In genomic region chr12:122835693-122836026, GRCh38 we compare ENCODE assay signal across 8 cellular contexts. TPM values are rescaled to one million over a fixed set of nuclear protein-coding genes. Genes with fewer than 3 reads are reported as not detected.
DNase-seq lines count a peak whose midpoint lies in the region; ATAC-seq and TF ChIP-seq lines count a peak whose summit lies in the region.

No MANE protein-coding gene starts in this region.

- POLR2A ChIA-PET in activated CD4-positive, alpha-beta memory T cell treated with anti-CD3 and anti-CD28 coated beads for 36 hours (lab: Charles Lee) = interaction anchor here (0.5 to 1.5 kb wide), 2 partner anchors 335 to 337 kb away, joined by 3 read pairs; partner anchors contain the start of gene ZCCHC8

- H3K4me1 ChIP-seq in gastroesophageal sphincter = peaks cover 0 to 34% (median 9%) of the 10 kb centered on the region in 3 donors
- H3K4me1 ChIP-seq in ovary (ENCODE audit: insufficient read depth) = no peaks in the 10 kb centered on the region

- no peaks in the 10 kb centered on the region for H3K9me3 Mint-ChIP-seq in activated CD4-positive, alpha-beta memory T cell treated with anti-CD3 and anti-CD28 coated beads for 36 hours
- peaks cover 10% of the 10 kb centered on the region for H3K9me3 Mint-ChIP-seq in glutamatergic neuron (ENCODE audit: unreplicated experiment)

- no peaks in the 10 kb centered on the region for H3K9me3 ChIP-seq in gastroesophageal sphincter
- H3K9me3 ChIP-seq in ovary = no peaks in the 10 kb centered on the region

- no peak for TF ChIP-seq CTCF in GM06990 (IDR thresholded peaks at IDR 0.05; ENCODE audit: insufficient read depth, low read length, poor library complexity, severe bottlenecking)
- TF ChIP-seq CTCF in gastroesophageal sphincter (IDR thresholded peaks at IDR 0.05) = no peak
- no peak for TF ChIP-seq CTCF in ovary (IDR thresholded peaks at IDR 0.05)
- TF ChIP-seq CTCF in glutamatergic neuron (IDR thresholded peaks at IDR 0.05; ENCODE audit: partially characterized antibody, unreplicated experiment) = no peak

- H3K4me1 Mint-ChIP-seq in activated CD4-positive, alpha-beta memory T cell treated with anti-CD3 and anti-CD28 coated beads for 36 hours (ENCODE audit: low read depth) = peaks cover 25% of the 10 kb centered on the region
- H3K4me1 Mint-ChIP-seq in glutamatergic neuron (ENCODE audit: low read depth, unreplicated experiment) = peaks cover 15% of the 10 kb centered on the region

- no peaks in the 10 kb centered on the region for H3K36me3 Mint-ChIP-seq in activated CD4-positive, alpha-beta memory T cell treated with anti-CD3 and anti-CD28 coated beads for 36 hours
- peaks cover 5% of the 10 kb centered on the region for H3K36me3 Mint-ChIP-seq in glutamatergic neuron (ENCODE audit: unreplicated experiment)

- peak; percentile 59 for ATAC-seq in HG02678 (IDR thresholded peaks at IDR 0.05; ENCODE audit: unreplicated experiment)
- peak; percentile 64 for ATAC-seq in gastroesophageal sphincter
- no peak for ATAC-seq in GM18858 (IDR thresholded peaks at IDR 0.05; ENCODE audit: unreplicated experiment)

- H3K27ac ChIP-seq in gastroesophageal sphincter = peak overlapping the region in 3 of 4 donors; percentile 64 to 83 (median 65)
- peak overlapping the region in 1 of 2 donors; percentile 15 for H3K27ac ChIP-seq in ovary

- TF ChIP-seq POLR2A in gastroesophageal sphincter (IDR thresholded peaks at IDR 0.05) = no peak
- no peak for TF ChIP-seq POLR2A in ovary (IDR thresholded peaks at IDR 0.05)

- H3K4me3 Mint-ChIP-seq in activated CD4-positive, alpha-beta memory T cell treated with anti-CD3 and anti-CD28 coated beads for 36 hours = no peak overlapping the region
- no peak overlapping the region for H3K4me3 Mint-ChIP-seq in glutamatergic neuron (ENCODE audit: unreplicated experiment)

- no CpG with 5 or more reads among the region's 52 CpGs for WGBS in gastroesophageal sphincter (ENCODE audit: low coverage in 1 of 2), 2 donors
- 0 to 1% (median 0%) methylated on average over 7 to 52 of the region's 52 CpGs for WGBS in ovary, 3 donors

- no peaks in the 10 kb centered on the region; the same call in 1 of the 2 replicates for H3K27me3 ChIP-seq in GM06990 (replicated peaks; ENCODE audit: control insufficient read depth, insufficient read depth, low read length)
- no peaks in the 10 kb centered on the region for H3K27me3 ChIP-seq in gastroesophageal sphincter
- no peaks in the 10 kb centered on the region for H3K27me3 ChIP-seq in ovary

- H3K4me3 ChIP-seq in GM06990 (replicated peaks; ENCODE audit: low read depth, low read length) (peak overlapping the region; percentile 68), gastroesophageal sphincter (peak overlapping the region; percentile 75 to 78), ovary (peak overlapping the region; percentile 75)

- CTCF ChIA-PET in activated CD4-positive, alpha-beta memory T cell treated with anti-CD3 and anti-CD28 coated beads for 36 hours (lab: Charles Lee) = interaction anchor here (0.6 to 1.8 kb wide), 2 partner anchors 42 to 186 kb away, joined by 3 to 8 read pairs; no protein-coding TSS in a partner anchor

- DNase-seq in GM06990 (ENCODE audit: extremely low read depth, insufficient read length) = no peak
- peak; percentile 43 for DNase-seq in activated CD4-positive, alpha-beta memory T cell treated with anti-CD3 and anti-CD28 coated beads for 36 hours
- peak in 1 of 5 donors; percentile 49 for DNase-seq in ovary
- no peak for DNase-seq in glutamatergic neuron
- DNase-seq in activated gamma-delta T cell (lab: John Stamatoyannopoulos, UW) = no peak

- intact Hi-C loops in activated CD4-positive, alpha-beta memory T cell treated with anti-CD3 and anti-CD28 coated beads for 36 hours (cut with micrococcal nuclease) = loop anchor here (2.0 kb wide), 1 partner anchor 43 kb away; no protein-coding TSS in a partner anchor
- intact Hi-C loops in ovary (cut with DNase I) = no loop called here

- no peak for TF ChIP-seq EP300 in gastroesophageal sphincter (IDR thresholded peaks at IDR 0.05)
- TF ChIP-seq EP300 in ovary (IDR thresholded peaks at IDR 0.05) = no peak

- H3K27me3 Mint-ChIP-seq in activated CD4-positive, alpha-beta memory T cell treated with anti-CD3 and anti-CD28 coated beads for 36 hours = no peaks in the 10 kb centered on the region
- H3K27me3 Mint-ChIP-seq in glutamatergic neuron (ENCODE audit: unreplicated experiment) = peaks cover 18% of the 10 kb centered on the region

- H3K27ac Mint-ChIP-seq in activated CD4-positive, alpha-beta memory T cell treated with anti-CD3 and anti-CD28 coated beads for 36 hours = no peak overlapping the region
- no peak overlapping the region for H3K27ac Mint-ChIP-seq in glutamatergic neuron (ENCODE audit: unreplicated experiment)

- no peaks in the 10 kb centered on the region for H3K36me3 ChIP-seq in GM06990 (ENCODE audit: control insufficient read depth, insufficient read depth, low read length)
- H3K36me3 ChIP-seq in gastroesophageal sphincter = no peaks in the 10 kb centered on the region
- H3K36me3 ChIP-seq in ovary = no peaks in the 10 kb centered on the region

RNA-seq across cellular contexts. Expression of gene HIP1R, which starts 0.4 kb away (rescaled TPM):
- 10 to 100 TPM; 19.3 to 22.2 TPM for total RNA-seq in activated CD4-positive, alpha-beta memory T cell treated with anti-CD3 and anti-CD28 coated beads for 36 hours
- total RNA-seq in gastroesophageal sphincter (10 to 100 TPM; 10.2 to 32.5 (median 23.9) TPM), ovary (10 to 100 TPM in 5 of 7 donors, 1 to 10 TPM in 2; 9.0 to 20.2 (median 10.4) TPM), glutamatergic neuron (ENCODE audit: unreplicated experiment) (19.3 TPM)
- 10 to 100 TPM in 1 of 2 donors, 1 to 10 TPM in 1; 1.4 to 11.5 TPM for polyA plus RNA-seq in ovary
